In the genomic region with DNA sequence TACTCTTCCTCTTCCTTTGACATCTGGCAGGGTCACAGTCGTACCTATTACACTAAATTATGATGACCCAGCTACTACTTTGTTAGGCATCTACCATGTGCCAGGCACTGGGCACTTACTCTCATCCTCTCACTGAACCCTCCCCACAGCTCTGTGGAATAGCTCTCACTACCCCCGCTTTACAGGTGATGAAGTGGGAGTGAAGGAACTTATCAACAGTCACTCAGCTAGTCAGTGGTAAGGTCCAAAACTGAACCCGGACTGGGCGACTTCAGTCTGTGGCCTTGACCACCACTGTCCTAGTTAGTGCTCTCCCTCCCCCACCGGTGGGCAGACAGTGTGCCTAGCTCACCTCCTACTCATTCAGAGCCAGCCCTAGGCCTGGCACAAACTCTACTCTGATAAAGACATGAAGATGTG, we compare ENCODE assay signal across 1 cellular context.
TF ChIP-seq lines count a peak whose summit lies in the region.

No MANE protein-coding gene starts in this region.

TF ChIP-seq in H1, 55 proteins besides CTCF, POLR2A, EP300 and RAD21:
- TF ChIP-seq KDM4A (IDR thresholded peaks at IDR 0.05; ENCODE audit: low read depth, low read length, severe bottlenecking): no peak
- TF ChIP-seq RNF2 (IDR thresholded peaks at IDR 0.05; ENCODE audit: borderline replicate concordance, low read depth, low read length, missing control alignments, poor library complexity, severe bottlenecking): no peak
- no peak for TF ChIP-seq SP4 (IDR thresholded peaks at IDR 0.05; ENCODE audit: low read length)
- TF ChIP-seq JUND (IDR thresholded peaks at IDR 0.05; ENCODE audit: low read length): no peak
- no peak for TF ChIP-seq HDAC6 (IDR thresholded peaks at IDR 0.05; ENCODE audit: low read depth, low read length)
- no peak for TF ChIP-seq HDAC2 (IDR thresholded peaks at IDR 0.05; ENCODE audit: borderline replicate concordance in 1 of 2, low read depth in 2 of 2, low read length in 2 of 2)
- no peak for TF ChIP-seq SIX5 (IDR thresholded peaks at IDR 0.05; ENCODE audit: low read depth, low read length)
- no peak for TF ChIP-seq POLR2AphosphoS5 (IDR thresholded peaks at IDR 0.05; ENCODE audit: low read depth, low read length)
- no peak for TF ChIP-seq NANOG (IDR thresholded peaks at IDR 0.05; ENCODE audit: insufficient read depth, low read depth, low read length, poor library complexity, severe bottlenecking)
- no peak for TF ChIP-seq EZH2 (IDR thresholded peaks at IDR 0.05; ENCODE audit: low read depth, low read length, severe bottlenecking)
- TF ChIP-seq SP1 (IDR thresholded peaks at IDR 0.05; ENCODE audit: low read depth, low read length): no peak
- TF ChIP-seq ZNF274 (IDR thresholded peaks at IDR 0.05; ENCODE audit: borderline replicate concordance, extremely low read depth, low read length): no peak
